Comparison of ENCODE assay signal across 8 cellular contexts in the genomic region with DNA sequence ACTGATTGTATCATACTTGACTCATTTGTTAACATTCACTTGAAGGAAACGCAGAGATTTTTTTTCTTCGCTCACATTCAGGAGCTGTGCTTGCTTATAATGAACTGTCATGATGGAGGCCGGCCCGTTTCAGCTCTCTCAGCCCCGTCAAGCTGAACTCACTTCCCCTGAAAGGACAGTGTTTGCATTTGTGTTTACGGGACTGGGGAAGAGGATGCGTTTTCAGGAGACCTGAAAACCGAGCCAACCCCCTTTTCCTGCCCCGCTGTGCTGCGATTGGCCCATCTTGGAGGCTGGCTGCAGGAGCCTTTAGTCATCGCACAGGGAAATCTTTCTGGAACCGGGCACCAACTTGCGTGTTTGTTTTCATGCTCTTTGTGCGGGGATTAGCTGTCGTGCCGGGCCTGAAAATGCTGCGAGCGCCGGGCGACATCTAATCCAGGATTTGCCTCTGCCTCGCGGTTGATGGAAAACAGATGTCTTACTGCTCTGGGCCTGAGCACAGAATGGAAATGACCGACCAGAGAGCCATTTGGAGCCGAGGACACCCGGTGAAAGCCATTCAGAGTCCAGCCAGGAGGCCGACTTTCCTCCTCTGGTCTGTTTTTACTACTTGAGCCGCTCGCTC. TPM values are rescaled to one million over a fixed set of nuclear protein-coding genes. Genes with fewer than 3 reads are reported as not detected.
DNase-seq lines count a peak whose midpoint lies in the region; ATAC-seq and TF ChIP-seq lines count a peak whose summit lies in the region.

No MANE protein-coding gene starts in this region.

- DNase-seq in NCI-H2171 treated with DMSO at 0.1 percent for 48 hours (lab: John Stamatoyannopoulos, UW) = peak; percentile 59
- DNase-seq in NCI-H2171 (lab: John Stamatoyannopoulos, UW) = no peak
- DNase-seq in NCI-H748 (lab: John Stamatoyannopoulos, UW; ENCODE audit: unreplicated experiment) = peak; percentile 66
- peak; percentile 95 for DNase-seq in adipocyte (ENCODE audit: low read depth)
- peak; percentile 67 for DNase-seq in Right ventricle myocardium inferior (ENCODE audit: missing footprints)
- no peak for DNase-seq in DMS53 treated with DMSO at 0.1 percent for 48 hours (lab: John Stamatoyannopoulos, UW; ENCODE audit: unreplicated experiment)

- H3K9ac ChIP-seq in adipocyte (ENCODE audit: low read length) = peak overlapping the region; percentile 92

- H3K9me3 ChIP-seq in adipocyte (ENCODE audit: control insufficient read depth, low read length) (peaks cover 5% of the 10 kb centered on the region), neutrophil (peaks cover 3% of the 10 kb centered on the region)

- intact Hi-C loops in Right ventricle myocardium inferior (cut with DNase I) = loop anchor here (10.0 kb wide), 1 partner anchor 243 kb away; the partner anchor contains the start of gene TMEM131L

- ATAC-seq in HG02763 (IDR thresholded peaks at IDR 0.05; ENCODE audit: unreplicated experiment) = peak; percentile 20
- ATAC-seq in Right ventricle myocardium inferior = peak; percentile 69

- no peak overlapping the region for H3K27ac ChIP-seq in neutrophil

- H3K27me3 ChIP-seq in adipocyte (replicated peaks; ENCODE audit: control insufficient read depth, insufficient read depth, low read length) = no peaks in the 10 kb centered on the region
- peaks cover 81% of the 10 kb centered on the region for H3K27me3 ChIP-seq in neutrophil

- no peak for TF ChIP-seq CTCF in neutrophil (IDR thresholded peaks at IDR 0.05)

- H3K4me3 ChIP-seq in adipocyte (ENCODE audit: low read length) (peak overlapping the region; percentile 87), neutrophil (ENCODE audit: low read depth in 1 of 2, low read length in 1 of 2) (peak overlapping the region; percentile 15 to 37)

- H3K4me1 ChIP-seq in adipocyte (ENCODE audit: control insufficient read depth, insufficient read depth, low read length) (peaks cover 21% of the 10 kb centered on the region), neutrophil (ENCODE audit: control insufficient read depth in 1 of 2, insufficient read depth in 1 of 2, low read depth in 1 of 2, low read length in 1 of 2) (peaks cover 13 to 16% of the 10 kb centered on the region in 2 experiments)

- H3K36me3 ChIP-seq in adipocyte (ENCODE audit: control insufficient read depth, insufficient read depth, low read length, severe bottlenecking) = no peaks in the 10 kb centered on the region
- no peaks in the 10 kb centered on the region for H3K36me3 ChIP-seq in neutrophil

RNA-seq across cellular contexts. Expression of gene TRIM2, which starts 18.0 kb away (rescaled TPM):
- total RNA-seq in Right ventricle myocardium inferior = 14.7 TPM

Comparison
In these comparisons a context has a peak if more than half of its experiments do, and no peak if none do; other contexts are left out.
1. DNase-seq: peak in NCI-H2171 treated with DMSO at 0.1 percent for 48 hours (single experiment), NCI-H748 (single experiment), adipocyte (single experiment) and Right ventricle myocardium inferior (single experiment); none in NCI-H2171 (single experiment) and DMS53 treated with DMSO at 0.1 percent for 48 hours (single experiment).